In genomic region chr19:17405250-17406038, GRCh38 we compare ENCODE assay signal across 9 cellular contexts. TPM values are rescaled to one million over a fixed set of nuclear protein-coding genes. Genes with fewer than 3 reads are reported as not detected.
A peak's percentile ranks its signal among the peaks of the same experiment; 100 is the strongest.
DNase-seq lines count a peak whose midpoint lies in the region; ATAC-seq and TF ChIP-seq lines count a peak whose summit lies in the region.
"Had no signal": no experiment of that assay in that cellular context is flagged by ENCODE, and none has a peak within 500 bp of the region (broad histone marks: within the 10 kb centered on the region; RNA-seq: fewer than 3 reads in every experiment).

A gene with protein sequence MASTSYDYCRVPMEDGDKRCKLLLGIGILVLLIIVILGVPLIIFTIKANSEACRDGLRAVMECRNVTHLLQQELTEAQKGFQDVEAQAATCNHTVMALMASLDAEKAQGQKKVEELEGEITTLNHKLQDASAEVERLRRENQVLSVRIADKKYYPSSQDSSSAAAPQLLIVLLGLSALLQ (minus strand): TSS chr19:17405630. CDS start chr19:17405575, 55 bp downstream.

- H3K4me3 ChIP-seq in Panc1 (ENCODE audit: low read depth in 2 of 2, low read length in 2 of 2) = peak within 1 kb of the TSS; percentile 12 to 39

- ATAC-seq in HG03039 (IDR thresholded peaks at IDR 0.05; ENCODE audit: unreplicated experiment) = peak; percentile 60
- peak; percentile 77 for ATAC-seq in Panc1
- peak; percentile 93 for ATAC-seq in left ventricle myocardium superior

- H3K4me3 Mint-ChIP-seq in activated naive CD8-positive, alpha-beta T cell = peak within 1 kb of the TSS; percentile 92

- CTCF ChIA-PET in Panc1 (lab: Charles Lee) = interaction anchor here (0.5 kb wide), 1 partner anchor 283 kb away, joined by 5 read pairs; the partner anchor contains the start of gene UNC13A

- in situ Hi-C loops in Panc1 (cut with HindIII; ENCODE audit: low pct_unique_long_range_greater_than_20kb, low sequenced_read_pairs) = no loop called here

- peaks cover 29% of the 10 kb centered on the region for H3K4me1 Mint-ChIP-seq in activated naive CD8-positive, alpha-beta T cell (ENCODE audit: low read depth)

- BruUV-seq in Panc1 (replicated peaks; lab: Mats Ljungman, UMichigan) = no TSS peak

- DNase-seq in activated T-cell treated with anti-CD3 and anti-CD28 coated beads for 1 hour (ENCODE audit: low read depth) (peak; percentile 27), activated T-cell treated with anti-CD3 and anti-CD28 coated beads for 4 hours (no peak), Panc1 (ENCODE audit: low read depth, low spot score) (no peak), left ventricle myocardium superior (peak; percentile 62), putamen (ENCODE audit: low spot score) (peak; percentile 62), NCI-H1105 treated with DMSO at 0.1 percent for 48 hours (lab: John Stamatoyannopoulos, UW) (no peak)

- POLR2A ChIA-PET in Panc1 (lab: Charles Lee) = interaction anchor here (0.6 kb wide), 1 partner anchor 105 kb away, joined by 9 read pairs; no protein-coding TSS in a partner anchor

- no peaks in the 10 kb centered on the region for H3K27me3 ChIP-seq in Panc1 (ENCODE audit: control insufficient read depth, insufficient read depth, low read length)

- H3K4me1 ChIP-seq in Panc1 (ENCODE audit: control insufficient read depth, insufficient read depth, low read length) = peaks cover 12% of the 10 kb centered on the region; the same call in 1 of the 2 replicates

- TF ChIP-seq CTCF in Panc1 (IDR thresholded peaks at IDR 0.05) = no peak

- H3K9me3 ChIP-seq in Panc1 (ENCODE audit: control insufficient read depth, insufficient read depth, low read depth, low read length) = no peaks in the 10 kb centered on the region

- H3K27ac ChIP-seq in Panc1 (ENCODE audit: low read length) = peak within 1 kb of the TSS; percentile 77
- H3K27ac ChIP-seq: C4-2B had no signal

- intact Hi-C loops in Panc1 (cut with micrococcal nuclease; ENCODE audit: unreplicated experiment) (no loop called here), left ventricle myocardium superior (cut with micrococcal nuclease) (no loop called here)

- no peaks in the 10 kb centered on the region for H3K36me3 Mint-ChIP-seq in activated naive CD8-positive, alpha-beta T cell

- H3K27me3 Mint-ChIP-seq in activated naive CD8-positive, alpha-beta T cell = no peaks in the 10 kb centered on the region

- no peaks in the 10 kb centered on the region for H3K36me3 ChIP-seq in Panc1 (ENCODE audit: control insufficient read depth, insufficient read depth, low read length)

- peak within 1 kb of the TSS; percentile 90 for H3K27ac Mint-ChIP-seq in activated naive CD8-positive, alpha-beta T cell

- H3K9me3 Mint-ChIP-seq in activated naive CD8-positive, alpha-beta T cell (ENCODE audit: low read depth) = no peaks in the 10 kb centered on the region

RNA-seq across cellular contexts. Expression of the gene that starts here (rescaled TPM):
- total RNA-seq in Panc1 (2021; ENCODE audit: unreplicated experiment) (11.8 TPM), left ventricle myocardium superior (49.7 TPM)
- polyA plus RNA-seq in Panc1 (2012; ENCODE audit: insufficient read length) = 6.2 TPM

Comparison
In these comparisons a context has a peak if more than half of its experiments do, and no peak if none do; other contexts are left out.
1. DNase-seq: peak in activated T-cell treated with anti-CD3 and anti-CD28 coated beads for 1 hour (single experiment), left ventricle myocardium superior (single experiment) and putamen (single experiment); none in activated T-cell treated with anti-CD3 and anti-CD28 coated beads for 4 hours (single experiment), Panc1 (single experiment) and NCI-H1105 treated with DMSO at 0.1 percent for 48 hours (single experiment).
2. Peak in every context shown above with its lines, with median percentiles within 50 percentile points of each other: ATAC-seq.